ENCODE assay signal across 29 cellular contexts in genomic region chr2:195652916-195653315, GRCh38.
"Had no signal": no experiment of that assay in that cellular context is flagged by ENCODE, and none has a peak within 500 bp of the region (broad histone marks: within the 10 kb centered on the region; RNA-seq: fewer than 3 reads in every experiment).

No MANE protein-coding gene starts in this region.

- H3K27ac Mint-ChIP-seq: activated naive CD4-positive, alpha-beta T cell treated with anti-CD3 and anti-CD28 coated beads for 36 hours; activated naive CD8-positive, alpha-beta T cell treated with anti-CD3 and anti-CD28 coated beads, Interleukin-2, amount 10 ng/mL, durations not matched to agents 7 days and 5 days; T-helper 1 cell treated with Interleukin-12 subunit alpha and Interleukin-12 subunit beta and Interleukin-4 antibody, amounts not matched to agents 30 μg/mL and 1 μg/mL, for 36 hours had no signal

- H3K9me3 Mint-ChIP-seq: activated naive CD4-positive, alpha-beta T cell treated with anti-CD3 and anti-CD28 coated beads for 36 hours; stimulated activated effector memory CD8-positive, alpha-beta T cell treated with anti-CD3 and anti-CD28 coated beads, Interleukin-12 subunit alpha, Interleukin-12 subunit beta, amount 100 ng/mL, for 72 hours had no signal

- H3K4me3 ChIP-seq: esophagus muscularis mucosa, pancreas, prostate gland, skin epidermis, suprapubic skin, tibial artery had no signal

- DNase-seq: activated CD4-positive, alpha-beta T cell treated with anti-CD3 and anti-CD28 coated beads for 48 hours; activated CD4-positive, alpha-beta T cell treated with anti-CD3 and anti-CD28 coated beads, Interleukin-2, amount 50 U/mL, for 48 hours; activated CD8-positive, alpha-beta memory T cell treated with anti-CD3 and anti-CD28 coated beads for 24 hours; activated effector memory CD4-positive, alpha-beta T cell treated with Interleukin-2 at 50 U/mL for 16 hours; activated naive CD4-positive, alpha-beta T cell treated with anti-CD3 and anti-CD28 coated beads for 36 hours; activated naive CD8-positive, alpha-beta T cell treated with anti-CD3 and anti-CD28 coated beads, Interleukin-2, amount 10 ng/mL, durations not matched to agents 7 days and 5 days; amygdala; caudate nucleus; head of caudate nucleus; hippocampal formation; kidney; left colon; mammary epithelial cell; naive B cell; nucleus accumbens; pancreas; retina; stimulated activated CD4-positive, alpha-beta T cell treated with anti-CD3 and anti-CD28 coated beads, Interleukin-4, amount 100 ng/mL, for 24 hours; T-helper 9 cell; tibial artery had no signal

- H3K27me3 Mint-ChIP-seq: activated naive CD8-positive, alpha-beta T cell treated with anti-CD3 and anti-CD28 coated beads, Interleukin-2, amount 10 ng/mL, durations not matched to agents 7 days and 5 days; naive B cell had no signal

- H3K4me3 Mint-ChIP-seq: activated naive CD4-positive, alpha-beta T cell treated with anti-CD3 and anti-CD28 coated beads for 36 hours; activated naive CD8-positive, alpha-beta T cell treated with anti-CD3 and anti-CD28 coated beads, Interleukin-2, amount 10 ng/mL, durations not matched to agents 7 days and 5 days; neural crest cell; stimulated activated effector memory CD8-positive, alpha-beta T cell treated with anti-CD3 and anti-CD28 coated beads, Interleukin-12 subunit alpha, Interleukin-12 subunit beta, amount 100 ng/mL, for 72 hours; T-helper 1 cell treated with Interleukin-12 subunit alpha and Interleukin-12 subunit beta and Interleukin-4 antibody, amounts not matched to agents 30 μg/mL and 1 μg/mL, for 36 hours had no signal

- ATAC-seq: activated CD4-positive, CD25-positive, alpha-beta regulatory T cell treated with anti-CD3 and anti-CD28 coated beads, Interleukin-2, amount 50 U/mL, for 24 hours; left colon; pancreas; sciatic nerve; stimulated activated effector memory CD8-positive, alpha-beta T cell treated with anti-CD3 and anti-CD28 coated beads, Interleukin-12 subunit alpha, Interleukin-12 subunit beta, amount 100 ng/mL, for 72 hours had no signal
